ENCODE assay signal across 17 cellular contexts in the genomic region with DNA sequence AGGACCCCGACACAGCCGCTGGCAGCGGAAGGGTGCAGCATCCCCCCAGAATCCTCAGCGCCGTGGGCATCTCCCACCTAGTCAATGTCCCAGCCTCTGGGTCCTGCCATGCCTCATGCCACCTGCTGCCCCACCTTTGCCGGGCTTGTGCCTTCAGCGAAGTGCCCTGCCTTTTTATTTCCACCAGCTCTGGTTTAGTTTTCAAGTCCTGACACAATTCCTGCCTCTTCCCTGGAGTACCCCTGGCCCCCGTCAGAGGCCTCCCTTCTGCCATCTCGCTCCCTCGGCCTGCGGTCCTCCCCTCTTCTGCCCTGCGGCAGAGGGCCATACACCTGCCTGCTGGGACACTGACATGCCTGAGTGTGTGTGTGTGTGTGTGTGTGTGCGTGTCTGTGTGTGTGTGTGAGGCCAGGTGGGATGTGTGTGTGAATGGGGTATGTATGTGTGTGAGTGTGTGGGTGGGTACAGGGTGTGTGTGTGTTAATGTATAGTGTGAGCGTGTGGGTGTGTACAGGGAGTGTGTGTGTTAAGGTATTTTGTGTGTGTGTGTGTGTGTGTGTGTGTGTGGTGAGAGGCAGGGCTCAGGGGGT.
"Had no signal": no experiment of that assay in that cellular context is flagged by ENCODE, and none has a peak within 500 bp of the region (broad histone marks: within the 10 kb centered on the region; RNA-seq: fewer than 3 reads in every experiment).

No MANE protein-coding gene starts in this region.

- H3K4me3 Mint-ChIP-seq: activated naive CD8-positive, alpha-beta T cell treated with anti-CD3 and anti-CD28 coated beads, Interleukin-2, amount 10 ng/mL, durations not matched to agents 7 days and 5 days; activated T-cell treated with anti-CD3 and anti-CD28 coated beads, Interleukin-2, amount 50 U/mL, for 4 hours; neural progenitor cell; stimulated activated effector memory CD8-positive, alpha-beta T cell treated with anti-CD3 and anti-CD28 coated beads, Interleukin-12 subunit alpha, Interleukin-12 subunit beta, amount 100 ng/mL, for 72 hours; T-helper 17 cell had no signal

- H3K4me1 ChIP-seq: gastrocnemius medialis had no signal

- H3K27ac ChIP-seq: gastrocnemius medialis, left lung, neural progenitor cell, right atrium auricular region, upper lobe of left lung had no signal

- H3K9ac ChIP-seq: neural progenitor cell had no signal

- H3K9me3 ChIP-seq: gastrocnemius medialis, left lung, right atrium auricular region, upper lobe of left lung had no signal

- H3K27me3 Mint-ChIP-seq: T-helper 17 cell had no signal

- H3K4me3 ChIP-seq: gastrocnemius medialis, heart right ventricle, left lung, neural progenitor cell, right atrium auricular region, upper lobe of left lung had no signal

- DNase-seq: activated CD4-positive, alpha-beta T cell treated with anti-CD3 and anti-CD28 coated beads, Interleukin-2, amount 50 U/mL, for 1 hour; activated naive CD8-positive, alpha-beta T cell treated with anti-CD3 and anti-CD28 coated beads, Interleukin-2, amount 10 ng/mL, durations not matched to agents 7 days and 5 days; activated T-cell treated with anti-CD3 and anti-CD28 coated beads, Interleukin-2, amount 50 U/mL, for 4 hours; effector CD4-positive, alpha-beta T cell; gastrocnemius medialis; heart right ventricle; small intestine; substantia nigra; T-helper 17 cell had no signal

- H3K9me3 Mint-ChIP-seq: activated naive CD8-positive, alpha-beta T cell treated with anti-CD3 and anti-CD28 coated beads, Interleukin-2, amount 10 ng/mL, durations not matched to agents 7 days and 5 days; activated T-cell treated with anti-CD3 and anti-CD28 coated beads, Interleukin-2, amount 50 U/mL, for 4 hours; neural progenitor cell; stimulated activated effector memory CD8-positive, alpha-beta T cell treated with anti-CD3 and anti-CD28 coated beads, Interleukin-12 subunit alpha, Interleukin-12 subunit beta, amount 100 ng/mL, for 72 hours had no signal

- H3K36me3 Mint-ChIP-seq: activated naive CD8-positive, alpha-beta T cell treated with anti-CD3 and anti-CD28 coated beads, Interleukin-2, amount 10 ng/mL, durations not matched to agents 7 days and 5 days; neural progenitor cell; stimulated activated effector memory CD8-positive, alpha-beta T cell treated with anti-CD3 and anti-CD28 coated beads, Interleukin-12 subunit alpha, Interleukin-12 subunit beta, amount 100 ng/mL, for 72 hours had no signal

- H3K27me3 ChIP-seq: gastrocnemius medialis, heart right ventricle, left lung, neural progenitor cell, right atrium auricular region, upper lobe of left lung had no signal

- H3K27ac Mint-ChIP-seq: activated naive CD8-positive, alpha-beta T cell treated with anti-CD3 and anti-CD28 coated beads, Interleukin-2, amount 10 ng/mL, durations not matched to agents 7 days and 5 days; neural progenitor cell; T-helper 17 cell had no signal

- H2AFZ ChIP-seq: neural progenitor cell had no signal

- H3K4me1 Mint-ChIP-seq: activated naive CD8-positive, alpha-beta T cell treated with anti-CD3 and anti-CD28 coated beads, Interleukin-2, amount 10 ng/mL, durations not matched to agents 7 days and 5 days; stimulated activated effector memory CD8-positive, alpha-beta T cell treated with anti-CD3 and anti-CD28 coated beads, Interleukin-12 subunit alpha, Interleukin-12 subunit beta, amount 100 ng/mL, for 72 hours; T-helper 17 cell had no signal

- ATAC-seq: activated T-cell treated with anti-CD3 and anti-CD28 coated beads, Interleukin-2, amount 50 U/mL, for 4 hours; gastrocnemius medialis; heart right ventricle; left lung; stimulated activated effector memory CD8-positive, alpha-beta T cell treated with anti-CD3 and anti-CD28 coated beads, Interleukin-12 subunit alpha, Interleukin-12 subunit beta, amount 100 ng/mL, for 72 hours; T-helper 17 cell had no signal

- FAIRE-seq: bronchial epithelial cell, colon, keratinocyte, small intestine had no signal

- H3K36me3 ChIP-seq: gastrocnemius medialis, heart right ventricle, left lung, neural progenitor cell, right atrium auricular region, upper lobe of left lung had no signal

- H3K4me2 ChIP-seq: neural progenitor cell had no signal
